8 cellular contexts compared by ENCODE assay signal in the genomic region with DNA sequence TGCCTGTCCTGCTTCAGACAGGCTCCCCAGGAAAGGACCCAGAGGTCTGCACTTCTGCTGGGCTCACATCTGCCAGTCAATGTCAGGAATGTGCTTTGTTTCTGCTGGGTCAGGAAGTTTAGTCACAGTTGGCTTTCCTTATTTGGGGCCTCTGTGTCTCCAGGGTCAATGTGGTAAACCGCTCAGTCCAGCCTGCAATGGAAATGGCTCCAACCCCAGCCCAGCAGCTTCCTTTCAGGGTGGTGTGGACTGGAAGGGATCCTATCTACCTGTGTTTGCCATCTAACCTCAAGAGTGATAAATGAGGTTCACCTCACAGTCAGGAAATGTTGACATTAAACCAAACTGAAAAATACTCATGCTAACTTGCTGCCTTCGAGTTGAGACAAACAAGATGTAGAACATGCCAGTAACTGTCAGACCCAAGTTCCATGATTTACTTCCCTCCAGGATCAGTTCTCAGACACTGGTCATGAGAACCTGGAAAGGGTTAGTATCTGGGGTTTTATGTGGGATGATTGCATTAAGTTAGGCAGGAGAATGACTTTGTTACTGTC. TPM values are rescaled to one million over a fixed set of nuclear protein-coding genes. Genes with fewer than 3 reads are reported as not detected.
DNase-seq lines count a peak whose midpoint lies in the region; ATAC-seq lines count a peak whose summit lies in the region.

No MANE protein-coding gene starts in this region.

- intact Hi-C loops in sciatic nerve (cut with DNase I), result no loop called here

- peak; percentile 47 for ATAC-seq in sciatic nerve
- no peak for ATAC-seq in GM18909 (IDR thresholded peaks at IDR 0.05; ENCODE audit: poor library complexity, unreplicated experiment)

- DNase-seq in HCEC 1CT (peak; percentile 87), SKM-1 treated with dmso at 0.1 percent for 144 hours (lab: John Stamatoyannopoulos, UW; ENCODE audit: unreplicated experiment) (peak; percentile 86), fibroblast of peridontal ligament (ENCODE audit: extremely low read depth) (peak; percentile 79), sciatic nerve (ENCODE audit: low spot score) (no peak), NCI-H2029 treated with DMSO at 0.1 percent for 48 hours (lab: John Stamatoyannopoulos, UW) (no peak), middle frontal gyrus (ENCODE audit: extremely low spot score, low spot score) (no peak), NAMALWA (ENCODE audit: low spot score) (no peak)

RNA-seq across cellular contexts. Expression of a gene that starts 20.3 kb away (rescaled TPM):
- 371 TPM for total RNA-seq in sciatic nerve

RNA-seq across cellular contexts. Expression of a gene that starts 40.8 kb away (rescaled TPM):
- total RNA-seq in sciatic nerve, result 134 TPM

Comparison
In these comparisons a context has a peak if more than half of its experiments do, and no peak if none do; other contexts are left out.
1. DNase-seq: peak in HCEC 1CT (single experiment), SKM-1 treated with dmso at 0.1 percent for 144 hours (single experiment) and fibroblast of peridontal ligament (single experiment); none in sciatic nerve (single experiment), NCI-H2029 treated with DMSO at 0.1 percent for 48 hours (single experiment), middle frontal gyrus (single experiment) and NAMALWA (single experiment).